8 cellular contexts compared by ENCODE assay signal in the genomic region with DNA sequence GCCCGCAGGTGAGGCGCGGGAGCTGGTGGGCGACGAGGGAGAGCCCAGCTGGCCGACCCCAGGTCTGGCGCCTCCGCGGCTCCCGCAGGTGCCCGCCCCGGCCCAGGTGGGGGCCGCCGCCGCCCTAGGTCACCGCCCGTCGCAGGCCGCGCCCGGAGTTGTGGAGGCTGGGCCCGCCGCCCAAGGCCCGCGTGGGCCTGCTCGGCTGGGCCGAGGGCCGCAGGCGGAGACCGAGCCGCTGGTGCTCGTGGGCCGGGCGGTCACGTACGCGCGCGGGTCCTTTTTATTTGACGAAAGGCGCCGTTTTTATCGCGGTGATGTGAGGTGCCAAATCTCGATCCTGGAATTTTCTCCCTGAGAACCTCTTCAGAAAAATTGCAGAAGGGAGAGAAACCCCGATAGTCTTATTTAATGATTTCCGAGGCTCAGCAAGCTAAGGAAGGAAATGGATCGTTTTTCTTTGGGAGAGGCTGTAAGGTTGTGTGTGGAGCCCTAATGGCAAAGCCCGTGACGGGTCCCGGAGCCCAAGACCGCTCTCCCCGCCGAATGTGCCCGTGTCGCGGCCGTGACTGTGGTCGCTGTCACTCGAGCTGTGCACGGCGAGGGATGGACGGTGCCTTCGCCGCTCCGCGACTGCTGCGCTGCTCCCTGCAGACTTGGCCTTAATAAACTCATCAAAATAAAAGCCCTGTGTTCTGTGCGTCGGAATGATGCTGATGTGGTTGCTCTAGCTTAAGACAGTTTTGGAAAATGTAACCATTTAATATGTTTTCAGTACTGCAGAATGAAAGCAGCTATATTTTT. TPM values are rescaled to one million over a fixed set of nuclear protein-coding genes. Genes with fewer than 3 reads are reported as not detected.
DNase-seq lines count a peak whose midpoint lies in the region; ATAC-seq and TF ChIP-seq lines count a peak whose summit lies in the region.

No MANE protein-coding gene starts in this region.

- peak overlapping the region; percentile 84 for H3K9ac ChIP-seq in skeletal muscle satellite cell (ENCODE audit: low read depth, low read length)

- TF ChIP-seq CTCF in WTC11 (IDR thresholded peaks at IDR 0.05) (no peak), cardiac fibroblast (IDR thresholded peaks at IDR 0.05; ENCODE audit: low read depth, low read length) (no peak)

- CTCF ChIA-PET in WTC11 (lab: Charles Lee) = interaction anchor here (1.0 to 2.0 kb wide), 9 partner anchors 29 to 170 kb away, joined by 3 to 6 read pairs (median 4); a partner anchor contains a TSS

- peaks cover 24% of the 10 kb centered on the region for H3K4me1 ChIP-seq in skeletal muscle satellite cell (ENCODE audit: control insufficient read depth, insufficient read depth, low read length)

- 0 out of 2 replicates have a peak, but pooled peaks cover 4% of the 10 kb centered on the region for H3K9me3 Mint-ChIP-seq in WTC11

- POLR2A ChIA-PET in WTC11 (lab: Charles Lee) = interaction anchor here (0.6 to 2.0 kb wide), 6 partner anchors 19 to 370 kb away, joined by 3 to 8 read pairs (median 4); a partner anchor contains a TSS

- H3K27me3 ChIP-seq in skeletal muscle satellite cell (ENCODE audit: control insufficient read depth, insufficient read depth, low read length) = no peaks in the 10 kb centered on the region

- H3K4me2 ChIP-seq in skeletal muscle satellite cell (ENCODE audit: low read length) = peak overlapping the region; percentile 95

- H3K27ac Mint-ChIP-seq in WTC11 = no peak overlapping the region

- peaks cover 26% of the 10 kb centered on the region for H3K4me1 Mint-ChIP-seq in WTC11

- peak overlapping the region; percentile 83 for H3K4me3 ChIP-seq in Jurkat, Clone E6-1 (ENCODE audit: low read length)
- H3K4me3 ChIP-seq in cardiac fibroblast (replicated peaks in 1 of 2; ENCODE audit: low read depth in 2 of 2, low read length in 2 of 2) (peak overlapping the region; percentile 72 to 80), skeletal muscle satellite cell (ENCODE audit: low read length) (peak overlapping the region; percentile 95)

- peak overlapping the region; percentile 91 for H3K4me3 Mint-ChIP-seq in WTC11

- DNase-seq in EL (peak; percentile 50), WTC11 (ENCODE audit: low spot score) (peak; percentile 33), cardiac fibroblast (ENCODE audit: low read depth in 2 of 2) (peak; percentile 55 to 66), iPS-NIHi7 (ENCODE audit: extremely low spot score) (peak; percentile 31), HPDE6-E6E7 (ENCODE audit: extremely low spot score) (no peak)
- DNase-seq in Jurkat, Clone E6-1 (ENCODE audit: low read depth, low spot score) = no peak

- no peaks in the 10 kb centered on the region for H3K36me3 ChIP-seq in skeletal muscle satellite cell (ENCODE audit: insufficient read depth, low read length)

- peaks cover 5% of the 10 kb centered on the region; the same call in 1 of the 2 replicates for H3K36me3 Mint-ChIP-seq in WTC11

- peak; percentile 34 for ATAC-seq in GM21576 (IDR thresholded peaks at IDR 0.05; ENCODE audit: unreplicated experiment)
- peak; percentile 36 for ATAC-seq in WTC11

- H3K9me3 ChIP-seq in skeletal muscle satellite cell (replicated peaks; ENCODE audit: low read length) = no peaks in the 10 kb centered on the region

- peaks cover 6% of the 10 kb centered on the region; the same call in 1 of the 2 replicates for H3K27me3 Mint-ChIP-seq in WTC11 (ENCODE audit: low read depth)

TF ChIP-seq in WTC11, 78 proteins besides CTCF, POLR2A, EP300 and RAD21 (continues in another document):
- TF ChIP-seq, protein P1, sequence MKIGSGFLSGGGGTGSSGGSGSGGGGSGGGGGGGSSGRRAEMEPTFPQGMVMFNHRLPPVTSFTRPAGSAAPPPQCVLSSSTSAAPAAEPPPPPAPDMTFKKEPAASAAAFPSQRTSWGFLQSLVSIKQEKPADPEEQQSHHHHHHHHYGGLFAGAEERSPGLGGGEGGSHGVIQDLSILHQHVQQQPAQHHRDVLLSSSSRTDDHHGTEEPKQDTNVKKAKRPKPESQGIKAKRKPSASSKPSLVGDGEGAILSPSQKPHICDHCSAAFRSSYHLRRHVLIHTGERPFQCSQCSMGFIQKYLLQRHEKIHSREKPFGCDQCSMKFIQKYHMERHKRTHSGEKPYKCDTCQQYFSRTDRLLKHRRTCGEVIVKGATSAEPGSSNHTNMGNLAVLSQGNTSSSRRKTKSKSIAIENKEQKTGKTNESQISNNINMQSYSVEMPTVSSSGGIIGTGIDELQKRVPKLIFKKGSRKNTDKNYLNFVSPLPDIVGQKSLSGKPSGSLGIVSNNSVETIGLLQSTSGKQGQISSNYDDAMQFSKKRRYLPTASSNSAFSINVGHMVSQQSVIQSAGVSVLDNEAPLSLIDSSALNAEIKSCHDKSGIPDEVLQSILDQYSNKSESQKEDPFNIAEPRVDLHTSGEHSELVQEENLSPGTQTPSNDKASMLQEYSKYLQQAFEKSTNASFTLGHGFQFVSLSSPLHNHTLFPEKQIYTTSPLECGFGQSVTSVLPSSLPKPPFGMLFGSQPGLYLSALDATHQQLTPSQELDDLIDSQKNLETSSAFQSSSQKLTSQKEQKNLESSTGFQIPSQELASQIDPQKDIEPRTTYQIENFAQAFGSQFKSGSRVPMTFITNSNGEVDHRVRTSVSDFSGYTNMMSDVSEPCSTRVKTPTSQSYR (CRISPR knock-in tag; IDR thresholded peaks at IDR 0.05) = no peak
- TF ChIP-seq JAZF1 (CRISPR knock-in tag; IDR thresholded peaks at IDR 0.05) (no peak), TEAD4 (CRISPR knock-in tag; IDR thresholded peaks at IDR 0.05) (no peak), ELF4 (CRISPR knock-in tag; IDR thresholded peaks at IDR 0.05; ENCODE audit: low read depth) (no peak), KAT7 (CRISPR knock-in tag; IDR thresholded peaks at IDR 0.05; ENCODE audit: borderline replicate concordance) (no peak; the same call in 1 of the 2 replicates), RELA (CRISPR knock-in tag; IDR thresholded peaks at IDR 0.05; ENCODE audit: borderline replicate concordance) (no peak), ZNF317 (CRISPR knock-in tag; IDR thresholded peaks at IDR 0.05; ENCODE audit: borderline replicate concordance, low read depth) (no peak), FOXP1 (CRISPR knock-in tag; IDR thresholded peaks at IDR 0.05; ENCODE audit: borderline replicate concordance) (no peak), FOXJ3 (CRISPR knock-in tag; IDR thresholded peaks at IDR 0.05; ENCODE audit: borderline replicate concordance) (no peak), JUN (CRISPR knock-in tag; IDR thresholded peaks at IDR 0.05) (no peak)
- TF ChIP-seq, protein P2, sequence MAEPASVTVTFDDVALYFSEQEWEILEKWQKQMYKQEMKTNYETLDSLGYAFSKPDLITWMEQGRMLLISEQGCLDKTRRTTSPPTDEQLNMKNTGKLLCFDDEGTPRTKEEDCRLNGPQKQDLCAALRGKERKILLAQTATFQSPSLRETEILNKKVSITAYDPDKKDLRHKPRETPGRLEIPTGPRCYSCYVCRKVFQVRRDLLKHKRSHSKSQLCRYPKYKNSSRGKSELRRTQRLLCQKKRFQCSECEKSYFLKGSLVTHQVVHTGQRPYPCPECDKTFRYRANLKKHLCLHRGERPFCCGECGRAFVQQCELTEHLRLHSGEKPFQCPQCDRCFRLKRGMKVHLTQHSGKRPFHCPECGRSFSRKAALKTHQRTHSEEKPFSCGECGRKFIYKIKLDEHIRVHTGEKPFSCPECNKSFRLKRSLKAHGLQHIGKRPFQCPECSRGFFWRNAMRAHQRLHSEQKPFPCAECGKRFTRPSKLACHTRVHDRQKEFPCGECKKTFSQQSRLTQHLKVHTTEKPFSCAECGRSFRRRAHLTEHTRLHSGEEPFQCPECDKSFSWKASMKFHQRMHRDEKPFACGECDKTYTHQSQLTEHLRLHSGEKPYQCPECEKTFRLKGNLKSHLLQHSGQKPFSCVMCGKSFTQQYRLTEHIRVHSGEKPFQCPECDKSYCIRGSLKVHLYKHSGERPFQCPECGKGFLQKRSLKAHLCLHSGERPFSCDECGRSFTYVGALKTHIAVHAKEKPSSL (CRISPR knock-in tag; conservative IDR thresholded peaks at IDR 0.05) = no peak
- TF ChIP-seq, protein P3, sequence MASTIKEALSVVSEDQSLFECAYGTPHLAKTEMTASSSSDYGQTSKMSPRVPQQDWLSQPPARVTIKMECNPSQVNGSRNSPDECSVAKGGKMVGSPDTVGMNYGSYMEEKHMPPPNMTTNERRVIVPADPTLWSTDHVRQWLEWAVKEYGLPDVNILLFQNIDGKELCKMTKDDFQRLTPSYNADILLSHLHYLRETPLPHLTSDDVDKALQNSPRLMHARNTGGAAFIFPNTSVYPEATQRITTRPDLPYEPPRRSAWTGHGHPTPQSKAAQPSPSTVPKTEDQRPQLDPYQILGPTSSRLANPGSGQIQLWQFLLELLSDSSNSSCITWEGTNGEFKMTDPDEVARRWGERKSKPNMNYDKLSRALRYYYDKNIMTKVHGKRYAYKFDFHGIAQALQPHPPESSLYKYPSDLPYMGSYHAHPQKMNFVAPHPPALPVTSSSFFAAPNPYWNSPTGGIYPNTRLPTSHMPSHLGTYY (CRISPR knock-in tag; IDR thresholded peaks at IDR 0.05) = no peak
- TF ChIP-seq, protein P4, sequence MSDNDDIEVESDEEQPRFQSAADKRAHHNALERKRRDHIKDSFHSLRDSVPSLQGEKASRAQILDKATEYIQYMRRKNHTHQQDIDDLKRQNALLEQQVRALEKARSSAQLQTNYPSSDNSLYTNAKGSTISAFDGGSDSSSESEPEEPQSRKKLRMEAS (CRISPR knock-in tag; IDR thresholded peaks at IDR 0.05) = no peak
- TF ChIP-seq, protein P5, sequence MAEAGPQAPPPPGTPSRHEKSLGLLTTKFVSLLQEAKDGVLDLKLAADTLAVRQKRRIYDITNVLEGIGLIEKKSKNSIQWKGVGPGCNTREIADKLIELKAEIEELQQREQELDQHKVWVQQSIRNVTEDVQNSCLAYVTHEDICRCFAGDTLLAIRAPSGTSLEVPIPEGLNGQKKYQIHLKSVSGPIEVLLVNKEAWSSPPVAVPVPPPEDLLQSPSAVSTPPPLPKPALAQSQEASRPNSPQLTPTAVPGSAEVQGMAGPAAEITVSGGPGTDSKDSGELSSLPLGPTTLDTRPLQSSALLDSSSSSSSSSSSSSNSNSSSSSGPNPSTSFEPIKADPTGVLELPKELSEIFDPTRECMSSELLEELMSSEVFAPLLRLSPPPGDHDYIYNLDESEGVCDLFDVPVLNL (CRISPR knock-in tag; IDR thresholded peaks at IDR 0.05; ENCODE audit: borderline replicate concordance, low read depth) = peak; percentile 49; the same call in 1 of the 2 replicates

RNA-seq across cellular contexts. Expression of a gene that starts 0.6 kb away (rescaled TPM):
- 28.6 TPM for polyA plus RNA-seq in Jurkat, Clone E6-1 (2012; ENCODE audit: insufficient read depth, insufficient read length)
- total RNA-seq in WTC11 (2021) = 31.2 to 35.8 TPM (median 32.0 TPM) in 3 replicates
- total RNA-seq in skeletal muscle satellite cell (2012; rRNA removed) = 40.8 and 48.3 TPM in 2 replicates

RNA-seq across cellular contexts. Expression of a gene that starts 28.4 kb away (rescaled TPM):
- 5.6 TPM for polyA plus RNA-seq in Jurkat, Clone E6-1 (2012; ENCODE audit: insufficient read depth, insufficient read length)
- total RNA-seq in WTC11 (2021) = 4.5 to 5.6 TPM (median 4.8 TPM) in 3 replicates
- 1.0 and 1.3 TPM in 2 replicates for total RNA-seq in skeletal muscle satellite cell (2012; rRNA removed)

Comparison
In these comparisons a context has a peak if more than half of its experiments do, and no peak if none do; other contexts are left out.
1. DNase-seq: peak in EL (single experiment), WTC11 (single experiment), cardiac fibroblast (2 of 2) and iPS-NIHi7 (single experiment); none in Jurkat, Clone E6-1 (single experiment) and HPDE6-E6E7 (single experiment).
2. Peak in every context shown above with its lines, with median percentiles within 50 percentile points of each other: H3K4me3 ChIP-seq.